In genomic region chr9:133579231-133579560, GRCh38 we compare ENCODE assay signal across 2 cellular contexts.
TF ChIP-seq lines count a peak whose summit lies in the region.

No MANE protein-coding gene starts in this region.

TF ChIP-seq in GM12891, 5 proteins besides CTCF, POLR2A, EP300 and RAD21:
- TF ChIP-seq SPI1 (IDR thresholded peaks at IDR 0.05; ENCODE audit: low read depth, low read length): no peak

TF ChIP-seq in GM12878, 131 proteins besides CTCF, POLR2A, EP300 and RAD21:
- no peak for TF ChIP-seq HSF1 (IDR thresholded peaks at IDR 0.05; ENCODE audit: low read depth, low read length)
- TF ChIP-seq DPF2 (IDR thresholded peaks at IDR 0.05): 0 out of 2 replicates have a peak, but pooled peaks have one; percentile 15
- no peak for TF ChIP-seq SRF (IDR thresholded peaks at IDR 0.05; ENCODE audit: low read depth in 2 of 2, low read length in 2 of 2)
- no peak for TF ChIP-seq JUNB (IDR thresholded peaks at IDR 0.05)
